1 cellular context compared by ENCODE assay signal in the genomic region with DNA sequence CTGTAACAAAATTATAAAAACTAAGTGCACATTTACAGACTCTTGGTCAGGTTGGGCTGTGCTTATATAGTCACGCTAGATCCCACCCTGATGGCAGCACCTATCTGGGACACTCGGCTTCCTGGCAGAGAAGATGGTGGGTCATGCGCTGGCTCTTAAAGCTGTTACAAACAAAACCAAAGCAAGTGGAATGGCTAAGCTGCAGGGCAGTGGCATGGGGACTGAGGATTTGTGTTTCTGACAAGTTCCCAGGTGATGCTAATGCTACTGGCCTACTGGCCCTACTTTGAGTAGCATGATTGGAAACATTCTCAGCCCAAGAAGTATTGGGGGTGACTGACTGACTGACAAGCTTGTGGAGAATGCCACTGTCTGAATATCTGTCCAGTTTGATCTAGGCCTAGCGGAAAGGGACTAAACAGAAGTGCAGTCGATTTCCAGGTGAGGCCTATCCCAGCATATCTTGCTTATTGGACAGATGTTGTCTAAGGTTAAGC.
A peak's percentile ranks its signal among the peaks of the same experiment; 100 is the strongest.
TF ChIP-seq lines count a peak whose summit lies in the region.

No MANE protein-coding gene starts in this region.

TF ChIP-seq in H1, 55 proteins besides CTCF, POLR2A, EP300 and RAD21:
- TF ChIP-seq TBP (IDR thresholded peaks at IDR 0.05; ENCODE audit: low read depth, low read length): no peak
- TF ChIP-seq POLR2AphosphoS5 (IDR thresholded peaks at IDR 0.05; ENCODE audit: low read depth, low read length): peak; percentile 72
